Comparison of ENCODE assay signal across 9 cellular contexts in genomic region chr1:37476087-37476452, GRCh38. TPM values are rescaled to one million over a fixed set of nuclear protein-coding genes. Genes with fewer than 3 reads are reported as not detected.
DNase-seq lines count a peak whose midpoint lies in the region; ATAC-seq, FAIRE-seq and TF ChIP-seq lines count a peak whose summit lies in the region.
"Had no signal": no experiment of that assay in that cellular context is flagged by ENCODE, and none has a peak within 500 bp of the region (broad histone marks: within the 10 kb centered on the region; RNA-seq: fewer than 3 reads in every experiment).

No MANE protein-coding gene starts in this region.

- CTCF ChIA-PET in activated CD4-positive, alpha-beta T cell treated with anti-CD3 and anti-CD28 coated beads, Interleukin-2, amount 10 ng/mL, durations not matched to agents 7 days and 5 days (lab: Charles Lee): interaction anchor here (1.1 to 5.6 kb wide), 5 partner anchors 9 to 216 kb away, joined by 3 to 69 read pairs (median 5); partner anchors contain the start of gene MEAF6
- CTCF ChIA-PET in HepG2 (lab: Yijun Ruan, JAX; ENCODE audit: low intra/inter-chr PET ratio, low total read pairs): no interaction called here

- no peaks in the 10 kb centered on the region for H3K9me3 Mint-ChIP-seq in activated CD4-positive, alpha-beta T cell treated with anti-CD3 and anti-CD28 coated beads, Interleukin-2, amount 10 ng/mL, durations not matched to agents 7 days and 5 days
- no peaks in the 10 kb centered on the region for H3K9me3 Mint-ChIP-seq in activated T-helper 2 cell treated with anti-CD3 and anti-CD28 coated beads, Interferon-gamma antibody, Interleukin-2, Interleukin-4, amounts not matched to agents 10 μg/mL and 5 μg/mL and 100 μg/mL, durations not matched to agents 14 hours and 24 hours and 36 hours

- H3K4me1 Mint-ChIP-seq in activated CD4-positive, alpha-beta T cell treated with anti-CD3 and anti-CD28 coated beads, Interleukin-2, amount 10 ng/mL, durations not matched to agents 7 days and 5 days: peaks cover 67% of the 10 kb centered on the region
- H3K4me1 Mint-ChIP-seq in activated T-helper 2 cell treated with anti-CD3 and anti-CD28 coated beads, Interferon-gamma antibody, Interleukin-2, Interleukin-4, amounts not matched to agents 10 μg/mL and 5 μg/mL and 100 μg/mL, durations not matched to agents 14 hours and 24 hours and 36 hours (ENCODE audit: low read depth): peaks cover 41% of the 10 kb centered on the region

- TF ChIP-seq POLR2A in HepG2 (IDR thresholded peaks at IDR 0.05; ENCODE audit: insufficient read depth in 1 of 2, low read depth in 2 of 2, low read length in 2 of 2): no peak

- no peak for DNase-seq in activated CD4-positive, alpha-beta T cell treated with anti-CD3 and anti-CD28 coated beads, Interleukin-2, amount 10 ng/mL, durations not matched to agents 7 days and 5 days
- DNase-seq in activated CD4-positive, alpha-beta T cell treated with anti-CD3 and anti-CD28 coated beads for 48 hours: no peak
- DNase-seq in activated T-helper 2 cell treated with anti-CD3 and anti-CD28 coated beads, Interferon-gamma antibody, Interleukin-2, Interleukin-4, amounts not matched to agents 10 μg/mL and 5 μg/mL and 100 μg/mL, durations not matched to agents 14 hours and 24 hours and 36 hours (ENCODE audit: low spot score): no peak
- DNase-seq in HepG2 (ENCODE audit: low spot score): no peak
- DNase-seq in NCI-H1092 (lab: John Stamatoyannopoulos, UW): no peak

- WGBS in HepG2 (ENCODE audit: low lambda C conversion rate): 39% methylated on average over 7 of the region's 9 CpGs
- 81% methylated on average over 9 of the region's 9 CpGs for WGBS in thymus

- in situ Hi-C loops in HepG2 (cut with HindIII; ENCODE audit: extremely low pct_ligation_motif_present, low pct_unique_long_range_greater_than_20kb): no loop called here

- H3K79me2 ChIP-seq in HepG2 (ENCODE audit: insufficient read depth, low read length): peaks cover 42% of the 10 kb centered on the region

- H3K9me3 ChIP-seq in HepG2 (ENCODE audit: low read length): no peaks in the 10 kb centered on the region
- H3K9me3 ChIP-seq in thymus (ENCODE audit: control insufficient read depth): no peaks in the 10 kb centered on the region

- no TSS peak for BruUV-seq in HepG2 (replicated peaks; lab: Mats Ljungman, UMichigan)

- H3K36me3 Mint-ChIP-seq in activated CD4-positive, alpha-beta T cell treated with anti-CD3 and anti-CD28 coated beads, Interleukin-2, amount 10 ng/mL, durations not matched to agents 7 days and 5 days (ENCODE audit: low read depth): peaks cover 55% of the 10 kb centered on the region
- H3K36me3 Mint-ChIP-seq in activated T-helper 2 cell treated with anti-CD3 and anti-CD28 coated beads, Interferon-gamma antibody, Interleukin-2, Interleukin-4, amounts not matched to agents 10 μg/mL and 5 μg/mL and 100 μg/mL, durations not matched to agents 14 hours and 24 hours and 36 hours (ENCODE audit: low read depth): peaks cover 59% of the 10 kb centered on the region

- peak overlapping the region; percentile 98 for H3K27ac Mint-ChIP-seq in activated CD4-positive, alpha-beta T cell treated with anti-CD3 and anti-CD28 coated beads, Interleukin-2, amount 10 ng/mL, durations not matched to agents 7 days and 5 days
- H3K27ac Mint-ChIP-seq in activated T-helper 2 cell treated with anti-CD3 and anti-CD28 coated beads, Interferon-gamma antibody, Interleukin-2, Interleukin-4, amounts not matched to agents 10 μg/mL and 5 μg/mL and 100 μg/mL, durations not matched to agents 14 hours and 24 hours and 36 hours: peak overlapping the region; percentile 95

- H2AFZ ChIP-seq in HepG2 (ENCODE audit: low read length): no peak overlapping the region

- TF ChIP-seq EP300 in HepG2 (IDR thresholded peaks at IDR 0.05; ENCODE audit: low read depth in 2 of 2, low read length in 2 of 2) (no peak), HepG2 (CRISPR knock-in tag; IDR thresholded peaks at IDR 0.05; ENCODE audit: borderline replicate concordance) (no peak)

- no peaks in the 10 kb centered on the region; a peak in 1 of 5 replicates for H3K27me3 ChIP-seq in HepG2 (ENCODE audit: control insufficient read depth in 1 of 2, insufficient read depth in 2 of 2, low read length in 2 of 2)
- H3K27me3 ChIP-seq in thymus (ENCODE audit: control insufficient read depth, insufficient read depth): no peaks in the 10 kb centered on the region
- H3K27me3 ChIP-seq: dorsolateral prefrontal cortex had no signal

- TF ChIP-seq CTCF in HepG2 (CRISPR knock-in tag; IDR thresholded peaks at IDR 0.05): no peak

- peak overlapping the region; percentile 83 for H3K9ac ChIP-seq in HepG2 (ENCODE audit: insufficient read depth, low read depth, low read length)

- no peaks in the 10 kb centered on the region for H3K27me3 Mint-ChIP-seq in activated CD4-positive, alpha-beta T cell treated with anti-CD3 and anti-CD28 coated beads, Interleukin-2, amount 10 ng/mL, durations not matched to agents 7 days and 5 days
- no peaks in the 10 kb centered on the region for H3K27me3 Mint-ChIP-seq in activated T-helper 2 cell treated with anti-CD3 and anti-CD28 coated beads, Interferon-gamma antibody, Interleukin-2, Interleukin-4, amounts not matched to agents 10 μg/mL and 5 μg/mL and 100 μg/mL, durations not matched to agents 14 hours and 24 hours and 36 hours (ENCODE audit: low read depth)

- peak overlapping the region; percentile 96 for H3K4me2 ChIP-seq in HepG2 (ENCODE audit: low read depth, low read length)

- FAIRE-seq in HepG2 (lab: Jason Lieb, UNC): no peak

- POLR2A ChIA-PET in activated CD4-positive, alpha-beta T cell treated with anti-CD3 and anti-CD28 coated beads, Interleukin-2, amount 10 ng/mL, durations not matched to agents 7 days and 5 days (lab: Charles Lee): interaction anchor here (1.9 kb wide), 1 partner anchor 10 kb away, joined by 8 read pairs; no protein-coding TSS in a partner anchor
- POLR2A ChIA-PET in HepG2 (lab: Yijun Ruan, JAX): interaction anchor here (1.3 to 6.1 kb wide), 7 partner anchors 10 to 214 kb away, joined by 5 to 57 read pairs (median 8); partner anchors contain the start of gene MEAF6

- H3K36me3 ChIP-seq in HepG2 (replicated peaks in 1 of 2; ENCODE audit: control insufficient read depth in 1 of 2, insufficient read depth in 2 of 2, low read length in 2 of 2) (peaks cover 0 to 8% of the 10 kb centered on the region in 2 experiments), thymus (ENCODE audit: control insufficient read depth, insufficient read depth) (peaks cover 17% of the 10 kb centered on the region)

- H3K27ac ChIP-seq in HepG2 (ENCODE audit: extremely low read length, insufficient read depth, low read length): peak overlapping the region; percentile 64
- H3K27ac ChIP-seq in thymus (ENCODE audit: low read depth): peak overlapping the region; percentile 31

- H3K4me1 ChIP-seq in HepG2 (ENCODE audit: insufficient read depth, low read length) (peaks cover 82% of the 10 kb centered on the region), thymus (ENCODE audit: control insufficient read depth, insufficient read depth, low read length) (peaks cover 43% of the 10 kb centered on the region)

- peaks cover 17% of the 10 kb centered on the region; the same call in 1 of the 2 replicates for H4K20me1 ChIP-seq in HepG2 (ENCODE audit: insufficient read depth, low read length)

- peak overlapping the region; percentile 94 for H3K4me3 Mint-ChIP-seq in activated CD4-positive, alpha-beta T cell treated with anti-CD3 and anti-CD28 coated beads, Interleukin-2, amount 10 ng/mL, durations not matched to agents 7 days and 5 days
- peak overlapping the region; percentile 96 for H3K4me3 Mint-ChIP-seq in activated T-helper 2 cell treated with anti-CD3 and anti-CD28 coated beads, Interferon-gamma antibody, Interleukin-2, Interleukin-4, amounts not matched to agents 10 μg/mL and 5 μg/mL and 100 μg/mL, durations not matched to agents 14 hours and 24 hours and 36 hours (ENCODE audit: low read depth)

- no peak for TF ChIP-seq RAD21 in HepG2 (CRISPR knock-in tag; IDR thresholded peaks at IDR 0.05)

- intact Hi-C loops in activated T-helper 2 cell treated with anti-CD3 and anti-CD28 coated beads, Interferon-gamma antibody, Interleukin-2, Interleukin-4, amounts not matched to agents 10 μg/mL and 5 μg/mL and 100 μg/mL, durations not matched to agents 14 hours and 24 hours and 36 hours (cut with micrococcal nuclease): loop anchor here (5.0 to 10.0 kb wide), 5 partner anchors 99 to 1719 kb away; partner anchors contain the start of genes CDCA8, SF3A3 and STK40
- intact Hi-C loops in HepG2 (cut with micrococcal nuclease; ENCODE audit: unreplicated experiment): loop anchor here (10.0 kb wide), 1 partner anchor 219 kb away; the partner anchor contains the start of gene CDCA8

- ATAC-seq in HepG2 (no peak), HG03354 (IDR thresholded peaks at IDR 0.05; ENCODE audit: poor library complexity, severe bottlenecking, unreplicated experiment) (no peak), HG02981 (IDR thresholded peaks at IDR 0.05; ENCODE audit: unreplicated experiment) (no peak)

- H3K4me3 ChIP-seq in HepG2 (replicated peaks in 1 of 3; ENCODE audit: insufficient read depth in 1 of 3, low read depth in 2 of 3, low read length in 3 of 3) (peak overlapping the region; percentile 65 to 85 (median 80); a peak in 5 of 6 replicates), thymus (ENCODE audit: low read length) (peak overlapping the region; percentile 51)

RNA-seq across cellular contexts. Expression of gene ZC3H12A, which starts 1.7 kb away (rescaled TPM):
- 10 to 100 TPM; 16.8 to 21.9 TPM for total RNA-seq in activated CD4-positive, alpha-beta T cell treated with anti-CD3 and anti-CD28 coated beads, Interleukin-2, amount 10 ng/mL, durations not matched to agents 7 days and 5 days
- 23.6 and 25.3 TPM in 2 replicates for total RNA-seq in activated T-helper 2 cell treated with anti-CD3 and anti-CD28 coated beads, Interferon-gamma antibody, Interleukin-2, Interleukin-4, amounts not matched to agents 10 μg/mL and 5 μg/mL and 100 μg/mL, durations not matched to agents 14 hours and 24 hours and 36 hours
- 4.2 and 6.8 TPM in 2 replicates for total RNA-seq in HepG2 (2016; rRNA removed; fragmentation: Illumina TruSeq; extraction: Trizol)
- 1.2 and 1.8 TPM in 2 replicates for total RNA-seq in HepG2 (2016; cell fraction: cytosol; rRNA removed; fragmentation: Illumina TruSeq; extraction: Trizol; ENCODE audit: low read depth)
- 3.9 and 5.9 TPM in 2 replicates for total RNA-seq in HepG2 (2016; cell fraction: insoluble cytoplasmic fraction; rRNA removed; fragmentation: Illumina TruSeq; extraction: Trizol)
- total RNA-seq in HepG2 (2016; cell fraction: membrane; rRNA removed; fragmentation: Illumina TruSeq; extraction: Trizol): 2.6 and 3.2 TPM in 2 replicates
- total RNA-seq in HepG2 (2016; cell fraction: nucleus; rRNA removed; fragmentation: Illumina TruSeq; extraction: Trizol): 8.0 and 8.9 TPM in 2 replicates
- polyA plus RNA-seq in HepG2 (2011; rRNA removed): 13.3 and 21.1 TPM in 2 replicates
- 11.9 and 13.7 TPM in 2 replicates for polyA plus RNA-seq in HepG2 (2011; cell fraction: cytosol; rRNA removed)
- 45.8 and 63.2 TPM in 2 replicates for polyA plus RNA-seq in HepG2 (2011; cell fraction: nucleus; rRNA removed)
- 3.7 and 6.2 TPM in 2 replicates for polyA plus RNA-seq in HepG2 (2012)
- 0.97 and 1.0 TPM in 2 replicates for polyA plus RNA-seq in HepG2 (2016; cell fraction: cytosol; fragmentation: Illumina TruSeq; extraction: Trizol; ENCODE audit: low read depth)
- polyA plus RNA-seq in HepG2 (2016; cell fraction: insoluble cytoplasmic fraction; fragmentation: Illumina TruSeq; extraction: Trizol; ENCODE audit: low read depth): 5.6 and 5.9 TPM in 2 replicates
- 2.2 and 2.6 TPM in 2 replicates for polyA plus RNA-seq in HepG2 (2016; cell fraction: membrane; fragmentation: Illumina TruSeq; extraction: Trizol; ENCODE audit: low read depth)
- 17.0 and 18.8 TPM in 2 replicates for polyA plus RNA-seq in HepG2 (2016; cell fraction: nucleus; fragmentation: Illumina TruSeq; extraction: Trizol; ENCODE audit: insufficient read depth, low read depth)
- 12.1 and 39.9 TPM in 2 replicates for polyA minus RNA-seq in HepG2 (2011; rRNA and poly(A)+ RNA removed; ENCODE audit: low replicate concordance)
- polyA minus RNA-seq in HepG2 (2011; cell fraction: cytosol; rRNA and poly(A)+ RNA removed): 5.1 and 5.8 TPM in 2 replicates
- 8.0 and 14.0 TPM in 2 replicates for polyA minus RNA-seq in HepG2 (2011; cell fraction: nucleus; rRNA and poly(A)+ RNA removed)
- polyA plus RNA-seq in thymus: 11.7 TPM

RNA-seq across cellular contexts. Expression of gene MEAF6, which starts 38.5 kb away (rescaled TPM):
- total RNA-seq in activated CD4-positive, alpha-beta T cell treated with anti-CD3 and anti-CD28 coated beads, Interleukin-2, amount 10 ng/mL, durations not matched to agents 7 days and 5 days: 10 to 100 TPM; 68.8 to 75.6 TPM
- 87.9 and 93.0 TPM in 2 replicates for total RNA-seq in activated T-helper 2 cell treated with anti-CD3 and anti-CD28 coated beads, Interferon-gamma antibody, Interleukin-2, Interleukin-4, amounts not matched to agents 10 μg/mL and 5 μg/mL and 100 μg/mL, durations not matched to agents 14 hours and 24 hours and 36 hours
- 45.6 and 67.6 TPM in 2 replicates for total RNA-seq in HepG2 (2016; rRNA removed; fragmentation: Illumina TruSeq; extraction: Trizol)
- 19.8 and 20.4 TPM in 2 replicates for total RNA-seq in HepG2 (2016; cell fraction: cytosol; rRNA removed; fragmentation: Illumina TruSeq; extraction: Trizol; ENCODE audit: low read depth)
- 47.7 and 62.7 TPM in 2 replicates for total RNA-seq in HepG2 (2016; cell fraction: insoluble cytoplasmic fraction; rRNA removed; fragmentation: Illumina TruSeq; extraction: Trizol)
- 37.7 and 38.7 TPM in 2 replicates for total RNA-seq in HepG2 (2016; cell fraction: membrane; rRNA removed; fragmentation: Illumina TruSeq; extraction: Trizol)
- total RNA-seq in HepG2 (2016; cell fraction: nucleus; rRNA removed; fragmentation: Illumina TruSeq; extraction: Trizol): 28.0 and 36.7 TPM in 2 replicates
- polyA plus RNA-seq in HepG2 (2011; rRNA removed) (24.6 and 29.5 TPM in 2 replicates), thymus (107 TPM)
- polyA plus RNA-seq in HepG2 (2011; cell fraction: cytosol; rRNA removed): 16.3 and 30.1 TPM in 2 replicates
- 17.5 and 23.0 TPM in 2 replicates for polyA plus RNA-seq in HepG2 (2011; cell fraction: nucleus; rRNA removed)
- 26.8 and 30.1 TPM in 2 replicates for polyA plus RNA-seq in HepG2 (2012)
- 19.7 and 22.4 TPM in 2 replicates for polyA plus RNA-seq in HepG2 (2016; cell fraction: cytosol; fragmentation: Illumina TruSeq; extraction: Trizol; ENCODE audit: low read depth)
- polyA plus RNA-seq in HepG2 (2016; cell fraction: insoluble cytoplasmic fraction; fragmentation: Illumina TruSeq; extraction: Trizol; ENCODE audit: low read depth): 79.9 and 89.9 TPM in 2 replicates
- 34.2 and 35.5 TPM in 2 replicates for polyA plus RNA-seq in HepG2 (2016; cell fraction: membrane; fragmentation: Illumina TruSeq; extraction: Trizol; ENCODE audit: low read depth)
- 43.7 and 52.2 TPM in 2 replicates for polyA plus RNA-seq in HepG2 (2016; cell fraction: nucleus; fragmentation: Illumina TruSeq; extraction: Trizol; ENCODE audit: insufficient read depth, low read depth)
- polyA minus RNA-seq in HepG2 (2011; rRNA and poly(A)+ RNA removed; ENCODE audit: low replicate concordance): 5.8 and 11.9 TPM in 2 replicates
- 13.2 and 14.9 TPM in 2 replicates for polyA minus RNA-seq in HepG2 (2011; cell fraction: cytosol; rRNA and poly(A)+ RNA removed)
- 37.2 and 43.1 TPM in 2 replicates for polyA minus RNA-seq in HepG2 (2011; cell fraction: nucleus; rRNA and poly(A)+ RNA removed)
